Comparison of ENCODE assay signal across 26 cellular contexts in the genomic region with DNA sequence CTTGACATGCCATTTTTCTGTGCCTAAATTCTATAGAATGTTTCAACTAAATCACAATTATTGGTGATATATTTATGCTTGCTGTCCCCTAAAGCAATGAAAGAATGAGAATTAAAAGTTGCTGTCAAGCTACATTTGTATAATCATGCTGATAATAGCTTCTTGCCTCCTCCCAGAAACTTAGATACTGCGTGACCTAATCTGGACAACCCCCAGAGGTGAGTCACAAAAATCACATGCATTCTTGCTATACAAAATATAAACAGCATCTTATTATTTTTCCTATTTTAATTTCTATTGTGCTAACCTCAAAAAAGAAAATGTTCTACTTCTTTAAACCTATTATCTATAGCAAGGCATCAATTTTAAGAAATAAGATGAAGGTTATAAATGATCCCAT.
"Had no signal": no experiment of that assay in that cellular context is flagged by ENCODE, and none has a peak within 500 bp of the region (broad histone marks: within the 10 kb centered on the region; RNA-seq: fewer than 3 reads in every experiment).

No MANE protein-coding gene starts in this region.

- H3K27me3 ChIP-seq: esophagus muscularis mucosa, neural progenitor cell, ovary, right atrium auricular region, sigmoid colon, stomach, transverse colon had no signal

- H3K36me3 ChIP-seq: esophagus muscularis mucosa, left ventricle myocardium inferior, lower lobe of right lung, neural progenitor cell, ovary, right atrium auricular region, sigmoid colon, stomach, thoracic aorta, transverse colon had no signal

- H3K4me1 ChIP-seq: neural progenitor cell, transverse colon had no signal

- H3K9me3 Mint-ChIP-seq: neural progenitor cell had no signal

- DNase-seq: cortex of kidney; effector memory CD4-positive, alpha-beta T cell; foreskin fibroblast; immature natural killer cell; kidney; left cardiac atrium; left ventricle myocardium inferior; lower lobe of right lung; mesenchymal stem cell; midbrain; nucleus accumbens; ovary; sigmoid colon; stimulated activated CD4-positive, alpha-beta T cell treated with anti-CD3 and anti-CD28 coated beads, Interleukin-2, amount 100 ng/mL, for 24 hours; stimulated activated CD4-positive, alpha-beta T cell treated with anti-CD3 and anti-CD28 coated beads, Interleukin-4, amount 100 ng/mL, for 4 hours; stimulated activated naive CD4-positive, alpha-beta T cell; stomach; substantia nigra; transverse colon had no signal

- H3K27ac Mint-ChIP-seq: immature natural killer cell; natural killer cell treated with Interleukin-12 subunit alpha and Interleukin-12 subunit beta and Interleukin-15 and Interleukin-18, amount 100 ng/mL, for 72 hours; neural progenitor cell had no signal

- H3K9me3 ChIP-seq: esophagus muscularis mucosa, left ventricle myocardium inferior, lower lobe of right lung, ovary, right atrium auricular region, sigmoid colon, stomach, thoracic aorta, transverse colon had no signal

- H2AFZ ChIP-seq: neural progenitor cell had no signal

- H3K4me3 Mint-ChIP-seq: immature natural killer cell; natural killer cell treated with Interleukin-12 subunit alpha and Interleukin-12 subunit beta and Interleukin-15 and Interleukin-18, amount 100 ng/mL, for 72 hours; neural progenitor cell had no signal

- H3K4me3 ChIP-seq: esophagus muscularis mucosa, left ventricle myocardium inferior, lower lobe of right lung, neural progenitor cell, ovary, right atrium auricular region, sigmoid colon, skin epidermis, stomach, thoracic aorta, transverse colon had no signal

- H3K9ac ChIP-seq: neural progenitor cell had no signal

- H3K4me2 ChIP-seq: neural progenitor cell had no signal

- H3K4me1 Mint-ChIP-seq: immature natural killer cell had no signal

- H3K27ac ChIP-seq: epithelial cell of prostate, esophagus muscularis mucosa, left ventricle myocardium inferior, lower lobe of right lung, neural progenitor cell, ovary, right atrium auricular region, sigmoid colon, skin epidermis, stomach, thoracic aorta, transverse colon had no signal

- ATAC-seq: left cardiac atrium; lower lobe of right lung; natural killer cell treated with Interleukin-12 subunit alpha and Interleukin-12 subunit beta and Interleukin-15 and Interleukin-18, amount 100 ng/mL, for 72 hours had no signal

- H3K27me3 Mint-ChIP-seq: natural killer cell treated with Interleukin-12 subunit alpha and Interleukin-12 subunit beta and Interleukin-15 and Interleukin-18, amount 100 ng/mL, for 72 hours had no signal

- H3K36me3 Mint-ChIP-seq: immature natural killer cell; natural killer cell treated with Interleukin-12 subunit alpha and Interleukin-12 subunit beta and Interleukin-15 and Interleukin-18, amount 100 ng/mL, for 72 hours; neural progenitor cell had no signal
